Comparison of ENCODE assay signal across 16 cellular contexts in the genomic region with DNA sequence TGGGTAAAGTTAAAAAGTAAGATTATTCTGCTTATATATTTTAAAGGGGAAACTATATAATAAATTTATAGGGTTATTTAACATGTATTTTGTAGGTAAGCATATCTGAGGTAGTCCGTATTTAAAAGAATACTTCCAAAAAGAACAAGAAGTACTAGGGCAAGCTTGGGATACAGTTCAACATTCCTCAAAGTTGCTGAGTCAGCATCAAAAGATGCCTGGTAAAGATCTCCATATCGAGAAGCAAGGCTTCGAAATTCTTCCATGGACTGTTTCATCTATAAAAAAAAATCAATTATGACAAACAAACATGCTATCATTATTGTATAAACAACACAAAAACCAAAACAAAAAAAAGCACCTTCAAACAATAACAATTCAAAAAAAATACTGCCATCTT.
DNase-seq lines count a peak whose midpoint lies in the region; ATAC-seq, FAIRE-seq and TF ChIP-seq lines count a peak whose summit lies in the region.
"Had no signal": no experiment of that assay in that cellular context is flagged by ENCODE, and none has a peak within 500 bp of the region (broad histone marks: within the 10 kb centered on the region; RNA-seq: fewer than 3 reads in every experiment).

No MANE protein-coding gene starts in this region.

- H4K20me1 ChIP-seq in HepG2 (ENCODE audit: insufficient read depth, low read length) (no peaks in the 10 kb centered on the region), osteoblast (ENCODE audit: insufficient read depth, low read length) (no peaks in the 10 kb centered on the region)
- H4K20me1 ChIP-seq: BLaER1 treated with 17β-estradiol and CSF1 and Interleukin-3, amounts not matched to agents 10 nM and 100 nM had no signal

- H3K4me3 ChIP-seq in HepG2 (replicated peaks in 1 of 3; ENCODE audit: insufficient read depth in 1 of 3, low read depth in 2 of 3, low read length in 3 of 3) = no peak overlapping the region
- no peak overlapping the region for H3K4me3 ChIP-seq in right lobe of liver
- H3K4me3 ChIP-seq in choroid plexus epithelial cell (ENCODE audit: low read depth, low read length) = no peak overlapping the region
- H3K4me3 ChIP-seq in osteoblast (ENCODE audit: insufficient read depth, low read length) = no peak overlapping the region
- H3K4me3 ChIP-seq: BLaER1 treated with 17β-estradiol and CSF1 and Interleukin-3, amounts not matched to agents 10 nM and 100 nM had no signal

- H3K79me2 ChIP-seq in HepG2 (ENCODE audit: insufficient read depth, low read length) (no peaks in the 10 kb centered on the region), osteoblast (ENCODE audit: insufficient read depth, low read length) (no peaks in the 10 kb centered on the region)

- intact Hi-C loops in HepG2 (cut with micrococcal nuclease; ENCODE audit: unreplicated experiment) (no loop called here), right lobe of liver (cut with DNase I) (no loop called here)

- H3K27ac ChIP-seq in HepG2 (ENCODE audit: extremely low read length, insufficient read depth, low read length) (no peak overlapping the region), right lobe of liver (no peak overlapping the region), osteoblast (ENCODE audit: low read depth, low read length) (no peak overlapping the region)
- H3K27ac ChIP-seq: 22Rv1; BLaER1 treated with 17β-estradiol and CSF1 and Interleukin-3, amounts not matched to agents 10 nM and 100 nM had no signal

- H3K4me2 ChIP-seq in HepG2 (ENCODE audit: low read depth, low read length) (no peak overlapping the region), osteoblast (ENCODE audit: insufficient read depth, low read length) (no peak overlapping the region)
- H3K4me2 ChIP-seq: BLaER1 treated with 17β-estradiol and CSF1 and Interleukin-3, amounts not matched to agents 10 nM and 100 nM had no signal

- FAIRE-seq in HepG2 (lab: Jason Lieb, UNC) = no peak

- POLR2A ChIA-PET in HepG2 (lab: Yijun Ruan, JAX) = no interaction called here

- TF ChIP-seq CTCF in HepG2 (CRISPR knock-in tag; IDR thresholded peaks at IDR 0.05) = no peak
- TF ChIP-seq CTCF in right lobe of liver (IDR thresholded peaks at IDR 0.05) = no peak
- TF ChIP-seq CTCF in choroid plexus epithelial cell (conservative IDR thresholded peaks at IDR 0.05; ENCODE audit: low read depth, low read length) = no peak
- no peak for TF ChIP-seq CTCF in osteoblast (IDR thresholded peaks at IDR 0.05; ENCODE audit: extremely low read depth, low read depth, low read length)

- no peak for TF ChIP-seq RAD21 in HepG2 (CRISPR knock-in tag; IDR thresholded peaks at IDR 0.05)

- 95% methylated on average over 3 of the region's 3 CpGs for WGBS in HepG2 (ENCODE audit: low lambda C conversion rate)
- 75% methylated on average over 3 of the region's 3 CpGs for WGBS in right lobe of liver (ENCODE audit: insufficient coverage, low coverage, low lambda C conversion rate, missing lambda C conversion rate)

- H3K9me3 ChIP-seq in HepG2 (ENCODE audit: low read length) = no peaks in the 10 kb centered on the region
- no peaks in the 10 kb centered on the region for H3K9me3 ChIP-seq in right lobe of liver
- no peaks in the 10 kb centered on the region for H3K9me3 ChIP-seq in osteoblast (ENCODE audit: low read depth, low read length)

- TF ChIP-seq POLR2A in HepG2 (IDR thresholded peaks at IDR 0.05; ENCODE audit: insufficient read depth in 1 of 2, low read depth in 2 of 2, low read length in 2 of 2) (no peak), right lobe of liver (IDR thresholded peaks at IDR 0.05) (no peak)

- no peak for DNase-seq in HepG2 (ENCODE audit: low spot score)
- DNase-seq in right lobe of liver = no peak
- DNase-seq in choroid plexus epithelial cell (ENCODE audit: low read depth) = peak; percentile 33
- DNase-seq in osteoblast (ENCODE audit: insufficient read length, low spot score, missing footprints) = peak; percentile 23
- no peak for DNase-seq in SK-N-DZ (ENCODE audit: low spot score)
- no peak for DNase-seq in NCI-H1694 (lab: John Stamatoyannopoulos, UW)
- DNase-seq: Calu3; CD8-positive, alpha-beta T cell; DMS79 treated with DMSO at 0.1 percent for 48 hours; GF-D8; GOT3; H9; KBM-7 had no signal

- no TSS peak for BruUV-seq in HepG2 (replicated peaks; lab: Mats Ljungman, UMichigan)

- H3K27me3 ChIP-seq in HepG2 (ENCODE audit: control insufficient read depth in 1 of 2, insufficient read depth in 2 of 2, low read length in 2 of 2) (no peaks in the 10 kb centered on the region; a peak in 1 of 5 replicates), right lobe of liver (no peaks in the 10 kb centered on the region), osteoblast (ENCODE audit: insufficient read depth, low read length) (no peaks in the 10 kb centered on the region)
- H3K27me3 ChIP-seq: BLaER1 treated with 17β-estradiol and CSF1 and Interleukin-3, amounts not matched to agents 10 nM and 100 nM had no signal

- in situ Hi-C loops in HepG2 (cut with HindIII; ENCODE audit: extremely low pct_ligation_motif_present, low pct_unique_long_range_greater_than_20kb) = no loop called here

- H3K36me3 ChIP-seq in HepG2 (replicated peaks in 1 of 2; ENCODE audit: control insufficient read depth in 1 of 2, insufficient read depth in 2 of 2, low read length in 2 of 2) (peaks cover 3 to 26% of the 10 kb centered on the region in 2 experiments), right lobe of liver (peaks cover 0 to 4% (median 0%) of the 10 kb centered on the region in 4 donors), osteoblast (ENCODE audit: insufficient read depth, low read length) (peaks cover 12% of the 10 kb centered on the region)

- ATAC-seq in HepG2 (no peak), right lobe of liver (no peak), GM19467 (IDR thresholded peaks at IDR 0.05; ENCODE audit: unreplicated experiment) (no peak)
- ATAC-seq: CD8-positive, alpha-beta T cell had no signal

- no peak for TF ChIP-seq EP300 in HepG2 (IDR thresholded peaks at IDR 0.05; ENCODE audit: low read depth in 2 of 2, low read length in 2 of 2)
- TF ChIP-seq EP300 in HepG2 (CRISPR knock-in tag; IDR thresholded peaks at IDR 0.05; ENCODE audit: borderline replicate concordance) = no peak

- CTCF ChIA-PET in HepG2 (lab: Yijun Ruan, JAX; ENCODE audit: low intra/inter-chr PET ratio, low total read pairs) = no interaction called here

- H2AFZ ChIP-seq in HepG2 (ENCODE audit: low read length) (no peak overlapping the region), osteoblast (ENCODE audit: low read length) (no peak overlapping the region)

- H3K4me1 ChIP-seq in HepG2 (ENCODE audit: insufficient read depth, low read length) (no peaks in the 10 kb centered on the region), right lobe of liver (no peaks in the 10 kb centered on the region), osteoblast (ENCODE audit: insufficient read depth, low read length) (no peaks in the 10 kb centered on the region)

- H3K9ac ChIP-seq in HepG2 (ENCODE audit: insufficient read depth, low read depth, low read length) = no peak overlapping the region
- H3K9ac ChIP-seq: BLaER1 treated with 17β-estradiol and CSF1 and Interleukin-3, amounts not matched to agents 10 nM and 100 nM had no signal

TF ChIP-seq in HepG2, 621 proteins besides CTCF, POLR2A, EP300 and RAD21:
- TF ChIP-seq GFI1 (CRISPR knock-in tag; IDR thresholded peaks at IDR 0.05; ENCODE audit: borderline replicate concordance) (no peak), ZNF510 (CRISPR knock-in tag; IDR thresholded peaks at IDR 0.05; ENCODE audit: low read depth) (no peak), HOXA5 (CRISPR knock-in tag; IDR thresholded peaks at IDR 0.05) (no peak), MAFF (IDR thresholded peaks at IDR 0.05; ENCODE audit: low read depth, low read length) (peak; percentile 100), PHF21A (CRISPR knock-in tag; IDR thresholded peaks at IDR 0.05) (no peak), MAFG (CRISPR knock-in tag; IDR thresholded peaks at IDR 0.05) (0 out of 2 replicates have a peak, but pooled peaks have one; percentile 42), MAFK (conservative IDR thresholded peaks at IDR 0.05 in 1 of 2, IDR thresholded peaks at IDR 0.05 in 1 of 2; ENCODE audit: low read length in 2 of 2) (peak; percentile 99 to 100), REPIN1 (CRISPR knock-in tag; IDR thresholded peaks at IDR 0.05; ENCODE audit: borderline replicate concordance, low read depth) (no peak), SNAI1 (CRISPR knock-in tag; IDR thresholded peaks at IDR 0.05; ENCODE audit: borderline replicate concordance) (no peak), SSRP1 (CRISPR knock-in tag; IDR thresholded peaks at IDR 0.05) (no peak), ZNF460 (CRISPR knock-in tag; IDR thresholded peaks at IDR 0.05; ENCODE audit: borderline replicate concordance) (no peak), YY1 (IDR thresholded peaks at IDR 0.05; ENCODE audit: insufficient read depth, insufficient replicate concordance, low read depth, low read length) (no peak), ZNF24 (IDR thresholded peaks at IDR 0.05) (no peak), KDM6A (CRISPR knock-in tag; IDR thresholded peaks at IDR 0.05; ENCODE audit: low read depth) (no peak), KDM1A (CRISPR knock-in tag; IDR thresholded peaks at IDR 0.05) (no peak), ZBTB38 (CRISPR knock-in tag; IDR thresholded peaks at IDR 0.05) (no peak), ZBTB3 (CRISPR knock-in tag; IDR thresholded peaks at IDR 0.05; ENCODE audit: borderline replicate concordance, low read depth) (no peak)
- TF ChIP-seq, protein P1, sequence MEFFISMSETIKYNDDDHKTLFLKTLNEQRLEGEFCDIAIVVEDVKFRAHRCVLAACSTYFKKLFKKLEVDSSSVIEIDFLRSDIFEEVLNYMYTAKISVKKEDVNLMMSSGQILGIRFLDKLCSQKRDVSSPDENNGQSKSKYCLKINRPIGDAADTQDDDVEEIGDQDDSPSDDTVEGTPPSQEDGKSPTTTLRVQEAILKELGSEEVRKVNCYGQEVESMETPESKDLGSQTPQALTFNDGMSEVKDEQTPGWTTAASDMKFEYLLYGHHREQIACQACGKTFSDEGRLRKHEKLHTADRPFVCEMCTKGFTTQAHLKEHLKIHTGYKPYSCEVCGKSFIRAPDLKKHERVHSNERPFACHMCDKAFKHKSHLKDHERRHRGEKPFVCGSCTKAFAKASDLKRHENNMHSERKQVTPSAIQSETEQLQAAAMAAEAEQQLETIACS (CRISPR knock-in tag; IDR thresholded peaks at IDR 0.05) = no peak
- TF ChIP-seq, protein P2, sequence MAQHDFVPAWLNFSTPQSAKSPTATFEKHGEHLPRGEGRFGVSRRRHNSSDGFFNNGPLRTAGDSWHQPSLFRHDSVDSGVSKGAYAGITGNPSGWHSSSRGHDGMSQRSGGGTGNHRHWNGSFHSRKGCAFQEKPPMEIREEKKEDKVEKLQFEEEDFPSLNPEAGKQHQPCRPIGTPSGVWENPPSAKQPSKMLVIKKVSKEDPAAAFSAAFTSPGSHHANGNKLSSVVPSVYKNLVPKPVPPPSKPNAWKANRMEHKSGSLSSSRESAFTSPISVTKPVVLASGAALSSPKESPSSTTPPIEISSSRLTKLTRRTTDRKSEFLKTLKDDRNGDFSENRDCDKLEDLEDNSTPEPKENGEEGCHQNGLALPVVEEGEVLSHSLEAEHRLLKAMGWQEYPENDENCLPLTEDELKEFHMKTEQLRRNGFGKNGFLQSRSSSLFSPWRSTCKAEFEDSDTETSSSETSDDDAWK (CRISPR knock-in tag; IDR thresholded peaks at IDR 0.05) = no peak
TF ChIP-seq in HepG2: peak in this region for 3.

Comparison
In these comparisons a context has a peak if more than half of its experiments do, and no peak if none do; other contexts are left out.
1. DNase-seq: peak in choroid plexus epithelial cell (single experiment) and osteoblast (single experiment); none in HepG2 (single experiment), right lobe of liver (0 of 3), SK-N-DZ (single experiment) and NCI-H1694 (single experiment).